Comparison of ENCODE assay signal across 8 cellular contexts in the genomic region with DNA sequence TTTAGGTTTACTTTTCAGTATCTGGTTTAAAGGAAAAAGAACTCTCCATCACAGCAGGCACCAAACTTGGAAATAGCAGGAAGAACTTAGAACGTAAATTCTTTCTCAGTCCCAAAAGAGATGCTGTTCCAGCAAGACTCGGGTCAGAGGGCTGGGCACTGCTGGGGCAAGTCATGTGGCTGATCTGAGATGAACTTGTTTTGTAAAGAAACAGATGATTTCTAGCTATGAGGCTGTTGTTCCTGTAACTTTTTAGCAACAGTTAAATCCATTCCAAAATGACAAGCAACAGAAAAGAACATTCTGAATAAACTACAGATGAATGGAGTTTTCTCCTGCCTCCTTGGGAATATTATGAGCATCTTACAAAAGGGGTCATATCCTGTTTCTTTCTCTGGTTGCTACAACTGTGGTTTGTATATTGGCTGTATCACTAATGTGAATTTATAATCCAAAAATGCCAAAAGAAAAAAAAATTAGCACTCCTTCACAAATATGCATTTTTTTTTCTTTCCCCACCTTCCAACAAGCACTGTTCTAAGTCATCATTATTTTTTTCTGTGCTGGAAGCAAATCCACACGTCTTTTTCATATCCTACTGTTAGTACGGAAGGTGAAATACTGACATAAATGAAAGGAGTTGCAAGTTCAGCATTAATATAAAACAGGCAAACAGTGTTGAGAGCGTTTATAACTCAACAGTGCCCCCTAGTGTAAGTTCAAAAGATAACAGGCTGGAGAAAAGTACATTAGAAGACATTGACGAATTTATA. TPM values are rescaled to one million over a fixed set of nuclear protein-coding genes. Genes with fewer than 3 reads are reported as not detected.
A peak's percentile ranks its signal among the peaks of the same experiment; 100 is the strongest.
DNase-seq lines count a peak whose midpoint lies in the region; ATAC-seq and TF ChIP-seq lines count a peak whose summit lies in the region.

No MANE protein-coding gene starts in this region.

- H3K27me3 ChIP-seq in DND-41 (ENCODE audit: insufficient read depth, low read length, poor library complexity), result no peaks in the 10 kb centered on the region
- no peaks in the 10 kb centered on the region for H3K27me3 ChIP-seq in layer of hippocampus (ENCODE audit: control insufficient read depth, insufficient read depth, low read length)

- H3K4me2 ChIP-seq in DND-41 (ENCODE audit: insufficient read depth, low read length), result no peak overlapping the region

- H3K4me3 ChIP-seq in DND-41 (ENCODE audit: low read depth in 1 of 2, low read length in 2 of 2), result no peak overlapping the region

- ATAC-seq in DND-41 (ENCODE audit: insufficient read depth, low read depth) (peak; percentile 33; the same call in 1 of the 3 replicates), HG03159 (IDR thresholded peaks at IDR 0.05; ENCODE audit: unreplicated experiment) (peak; percentile 70), HG03457 (IDR thresholded peaks at IDR 0.05; ENCODE audit: unreplicated experiment) (no peak), HG02642 (IDR thresholded peaks at IDR 0.05; ENCODE audit: poor library complexity, unreplicated experiment) (no peak)

- peak; percentile 73 for TF ChIP-seq CTCF in DND-41 (IDR thresholded peaks at IDR 0.05; ENCODE audit: borderline replicate concordance, extremely low read depth, low read length, poor library complexity, severe bottlenecking)

- no peaks in the 10 kb centered on the region for H3K79me2 ChIP-seq in DND-41 (ENCODE audit: insufficient read depth, low read length)

- no peaks in the 10 kb centered on the region for H3K9me3 ChIP-seq in DND-41 (ENCODE audit: insufficient read depth, low read length, severe bottlenecking)

- no peaks in the 10 kb centered on the region; the same call in 1 of the 2 replicates for H3K4me1 ChIP-seq in DND-41 (ENCODE audit: insufficient read depth, low read length)

- H3K9ac ChIP-seq in DND-41 (ENCODE audit: low read depth, low read length), result no peak overlapping the region

- no peaks in the 10 kb centered on the region for H4K20me1 ChIP-seq in DND-41 (ENCODE audit: insufficient read depth, low read length)

- H3K27ac ChIP-seq in DND-41 (ENCODE audit: low read length) (no peak overlapping the region), layer of hippocampus (ENCODE audit: low read depth, low read length) (peak overlapping the region; percentile 76), temporal lobe (ENCODE audit: low read depth, low read length) (peak overlapping the region; percentile 95)

- no peak for DNase-seq in DND-41
- DNase-seq in NCI-H82 treated with DMSO at 0.1 percent for 48 hours (lab: John Stamatoyannopoulos, UW; ENCODE audit: unreplicated experiment), result peak; percentile 26
- DNase-seq in cerebellar cortex (ENCODE audit: low spot score), result peak; percentile 49

- no peaks in the 10 kb centered on the region for H3K36me3 ChIP-seq in DND-41 (ENCODE audit: insufficient read depth, low read length)

- H2AFZ ChIP-seq in DND-41 (ENCODE audit: low read depth, low read length), result no peak overlapping the region

RNA-seq across cellular contexts. Expression of gene OR2K2, which starts 31.0 kb away (rescaled TPM):
- not detected for total RNA-seq in temporal lobe

Comparison
In these comparisons a context has a peak if more than half of its experiments do, and no peak if none do; other contexts are left out.
1. ATAC-seq: peak in DND-41 (single experiment) and HG03159 (single experiment); none in HG03457 (single experiment) and HG02642 (single experiment).